Comparison of ENCODE assay signal across 10 cellular contexts in genomic region chr22:46935506-46936377, GRCh38.
A peak's percentile ranks its signal among the peaks of the same experiment; 100 is the strongest.
DNase-seq lines count a peak whose midpoint lies in the region; ATAC-seq and TF ChIP-seq lines count a peak whose summit lies in the region.
"Had no signal": no experiment of that assay in that cellular context is flagged by ENCODE, and none has a peak within 500 bp of the region (broad histone marks: within the 10 kb centered on the region; RNA-seq: fewer than 3 reads in every experiment).

No MANE protein-coding gene starts in this region.

- POLR2A ChIA-PET in CD8-positive, alpha-beta memory T cell (lab: Charles Lee), result no interaction called here

- H2AFZ ChIP-seq in fibroblast of lung (ENCODE audit: low read length), result no peak overlapping the region

- H4K20me1 ChIP-seq in fibroblast of lung (ENCODE audit: control insufficient read depth, extremely low read depth, insufficient read depth, low read length), result no peaks in the 10 kb centered on the region

- peak overlapping the region in 3 of 8 donors; percentile 30 to 88 (median 48) for H3K27ac Mint-ChIP-seq in CD8-positive, alpha-beta memory T cell
- H3K27ac Mint-ChIP-seq in nephron progenitor cell, result peak overlapping the region; percentile 97

- H3K27me3 ChIP-seq in CD8-positive, alpha-beta memory T cell (ENCODE audit: insufficient read depth, low read length, poor library complexity, severe bottlenecking), result no peaks in the 10 kb centered on the region
- H3K27me3 ChIP-seq in fibroblast of lung (ENCODE audit: control insufficient read depth, insufficient read depth, low read length), result no peaks in the 10 kb centered on the region
- H3K27me3 ChIP-seq in WERI-Rb-1 (ENCODE audit: insufficient read depth, low read depth, severe bottlenecking), result no peaks in the 10 kb centered on the region
- H3K27me3 ChIP-seq: esophagus muscularis mucosa, ovary had no signal

- no peak for DNase-seq in CD8-positive, alpha-beta memory T cell
- DNase-seq in NCI-H510A treated with DMSO at 0.1 percent for 48 hours (lab: John Stamatoyannopoulos, UW), result peak; percentile 77
- no peak for DNase-seq in fibroblast of lung (ENCODE audit: low read depth in 2 of 2)
- DNase-seq in nephron progenitor cell, result no peak
- DNase-seq in WERI-Rb-1, result no peak
- no peak for DNase-seq in NCI-H526 (lab: John Stamatoyannopoulos, UW)

- H3K36me3 Mint-ChIP-seq in CD8-positive, alpha-beta memory T cell, result peaks cover 0 to 47% (median 11%) of the 10 kb centered on the region in 3 donors
- peaks cover 28% of the 10 kb centered on the region for H3K36me3 Mint-ChIP-seq in nephron progenitor cell (ENCODE audit: low read depth)

- H3K4me1 Mint-ChIP-seq in CD8-positive, alpha-beta memory T cell, result peaks cover 20 to 54% (median 29%) of the 10 kb centered on the region in 3 donors
- H3K4me1 Mint-ChIP-seq in nephron progenitor cell, result peaks cover 46% of the 10 kb centered on the region

- TF ChIP-seq CTCF in fibroblast of lung (conservative IDR thresholded peaks at IDR 0.05 in 1 of 2, IDR thresholded peaks at IDR 0.05 in 1 of 2; ENCODE audit: low read depth in 1 of 2, low read length in 2 of 2) (no peak), nephron progenitor cell (IDR thresholded peaks at IDR 0.05) (no peak), WERI-Rb-1 (IDR thresholded peaks at IDR 0.05; ENCODE audit: low read depth, low read length) (no peak)

- H3K4me2 ChIP-seq in fibroblast of lung (ENCODE audit: extremely low read depth, insufficient read depth, low read length), result peak overlapping the region; percentile 35

- no peaks in the 10 kb centered on the region for H3K79me2 ChIP-seq in fibroblast of lung (ENCODE audit: control insufficient read depth, insufficient read depth, low read length)

- no peaks in the 10 kb centered on the region for H3K36me3 ChIP-seq in CD8-positive, alpha-beta memory T cell (ENCODE audit: insufficient read depth, low read length)
- no peaks in the 10 kb centered on the region for H3K36me3 ChIP-seq in fibroblast of lung (ENCODE audit: control insufficient read depth, insufficient read depth, low read length)
- H3K36me3 ChIP-seq in WERI-Rb-1, result no peaks in the 10 kb centered on the region
- H3K36me3 ChIP-seq: ovary had no signal

- no peak overlapping the region for H3K9ac ChIP-seq in fibroblast of lung (ENCODE audit: insufficient read depth, low read length)

- peak overlapping the region; percentile 10 for H3K27ac ChIP-seq in CD8-positive, alpha-beta memory T cell (ENCODE audit: low read depth, low read length)
- H3K27ac ChIP-seq in fibroblast of lung (ENCODE audit: insufficient read depth, low read length) (peak overlapping the region; percentile 33), WERI-Rb-1 (no peak overlapping the region)
- H3K27ac ChIP-seq: esophagus muscularis mucosa, ovary had no signal

- no peaks in the 10 kb centered on the region for H3K4me1 ChIP-seq in CD8-positive, alpha-beta memory T cell (ENCODE audit: insufficient read depth, low read length)
- H3K4me1 ChIP-seq in fibroblast of lung (ENCODE audit: control insufficient read depth, extremely low read depth, insufficient read depth, low read length), result peaks cover 26% of the 10 kb centered on the region

- H3K4me3 Mint-ChIP-seq in CD8-positive, alpha-beta memory T cell, result peak overlapping the region in 1 of 7 donors; percentile 56
- peak overlapping the region; percentile 35 for H3K4me3 Mint-ChIP-seq in nephron progenitor cell

- no peak for ATAC-seq in GM18498 (IDR thresholded peaks at IDR 0.05; ENCODE audit: unreplicated experiment)
- no peak for ATAC-seq in GM18517 (IDR thresholded peaks at IDR 0.05; ENCODE audit: unreplicated experiment)

- H3K27me3 Mint-ChIP-seq in CD8-positive, alpha-beta memory T cell, result no peaks in the 10 kb centered on the region
- no peaks in the 10 kb centered on the region for H3K27me3 Mint-ChIP-seq in nephron progenitor cell (ENCODE audit: low read depth, poor library complexity)

- no peak overlapping the region for H3K4me3 ChIP-seq in CD8-positive, alpha-beta memory T cell (ENCODE audit: low read length)
- no peak overlapping the region for H3K4me3 ChIP-seq in fibroblast of lung (replicated peaks in 1 of 4; ENCODE audit: control extremely low read depth in 1 of 4, insufficient read depth in 1 of 4, low read depth in 3 of 4, low read length in 4 of 4)
- no peak overlapping the region for H3K4me3 ChIP-seq in WERI-Rb-1 (ENCODE audit: low read depth, low read length)
- H3K4me3 ChIP-seq: esophagus muscularis mucosa, ovary had no signal

- CTCF ChIA-PET in CD8-positive, alpha-beta memory T cell (lab: Charles Lee), result no interaction called here

- no peaks in the 10 kb centered on the region for H3K9me3 Mint-ChIP-seq in CD8-positive, alpha-beta memory T cell
- peaks cover 5% of the 10 kb centered on the region for H3K9me3 Mint-ChIP-seq in nephron progenitor cell

- no peaks in the 10 kb centered on the region for H3K9me3 ChIP-seq in CD8-positive, alpha-beta memory T cell (ENCODE audit: low read length)
- H3K9me3 ChIP-seq in fibroblast of lung (ENCODE audit: control insufficient read depth, insufficient read depth, low read depth, low read length) (no peaks in the 10 kb centered on the region), WERI-Rb-1 (ENCODE audit: severe bottlenecking) (no peaks in the 10 kb centered on the region)
- H3K9me3 ChIP-seq: esophagus muscularis mucosa, ovary had no signal
